14 cellular contexts compared by ENCODE assay signal in genomic region chr1:12477301-12477700, GRCh38.
DNase-seq lines count a peak whose midpoint lies in the region; ATAC-seq, FAIRE-seq and TF ChIP-seq lines count a peak whose summit lies in the region.
"Had no signal": no experiment of that assay in that cellular context is flagged by ENCODE, and none has a peak within 500 bp of the region (broad histone marks: within the 10 kb centered on the region; RNA-seq: fewer than 3 reads in every experiment).

No MANE protein-coding gene starts in this region.

- H3K27ac ChIP-seq in C4-2B = peak overlapping the region; percentile 74; the same call in 1 of the 2 replicates
- H3K27ac ChIP-seq in PC-3 (ENCODE audit: low read length) = peak overlapping the region; percentile 96
- no peak overlapping the region for H3K27ac ChIP-seq in endothelial cell of umbilical vein (ENCODE audit: insufficient read depth, low read depth, low read length)
- H3K27ac ChIP-seq in prostate gland = peak overlapping the region; percentile 76 to 85

- intact Hi-C loops in PC-3 (cut with micrococcal nuclease) (loop anchor here (5.0 kb wide), 2 partner anchors 120 kb away; no protein-coding TSS in a partner anchor), endothelial cell of umbilical vein (cut with micrococcal nuclease) (no loop called here), prostate gland (cut with DNase I) (no loop called here)

- peak overlapping the region; percentile 71 for H3K9ac ChIP-seq in PC-3 (ENCODE audit: low read length)
- H3K9ac ChIP-seq in endothelial cell of umbilical vein (replicated peaks; ENCODE audit: extremely low read depth, insufficient read depth, low read length) = no peak overlapping the region

- H3K36me3 ChIP-seq in PC-3 (ENCODE audit: low read depth, low read length) (peaks cover 17% of the 10 kb centered on the region), endothelial cell of umbilical vein (ENCODE audit: control insufficient read depth in 2 of 2, extremely low read depth in 1 of 2, insufficient read depth in 2 of 2, low read length in 2 of 2) (no peaks in the 10 kb centered on the region), prostate gland (no peaks in the 10 kb centered on the region)

- H3K9me2 ChIP-seq in PC-3 (replicated peaks; ENCODE audit: low read length) = no peaks in the 10 kb centered on the region

- H3K79me2 ChIP-seq in PC-3 (ENCODE audit: low read length) (peaks cover 30% of the 10 kb centered on the region), endothelial cell of umbilical vein (ENCODE audit: control insufficient read depth, insufficient read depth, low read length) (no peaks in the 10 kb centered on the region)

- TF ChIP-seq POLR2A in endothelial cell of umbilical vein (IDR thresholded peaks at IDR 0.05; ENCODE audit: low read depth, low read length) (peak; percentile 6), prostate gland (IDR thresholded peaks at IDR 0.05) (no peak)

- DNase-seq in PC-3 = no peak
- DNase-seq in endothelial cell of umbilical vein (ENCODE audit: low read depth, low spot score) = no peak
- no peak for DNase-seq in prostate gland (ENCODE audit: low spot score)
- DNase-seq in cerebellar nuclear complex (lab: John Stamatoyannopoulos, UW) = no peak
- DNase-seq in dedifferentiated amniotic fluid mesenchymal stem cell (ENCODE audit: extremely low spot score) = no peak
- DNase-seq in NCI-H446 (lab: John Stamatoyannopoulos, UW) = no peak
- DNase-seq: glutamatergic neuron, HCEC 1CT, MM.1S, mucosa of descending colon, NCI-H82 had no signal

- CTCF ChIA-PET in PC-3 (lab: Charles Lee) = no interaction called here
- CTCF ChIA-PET in endothelial cell of umbilical vein (lab: Charles Lee) = interaction anchor here (1.0 to 2.8 kb wide), 5 partner anchors 22 to 142 kb away, joined by 4 to 12 read pairs (median 9); no protein-coding TSS in a partner anchor

- H3K4me3 ChIP-seq in PC-3 (ENCODE audit: low read length) (no peak overlapping the region), endothelial cell of umbilical vein (replicated peaks in 1 of 3; ENCODE audit: insufficient read depth in 1 of 3, low read depth in 1 of 3, low read length in 3 of 3) (no peak overlapping the region), prostate gland (no peak overlapping the region)
- H3K4me3 ChIP-seq: mucosa of descending colon, testis had no signal

- H4K20me1 ChIP-seq in PC-3 (ENCODE audit: low read length) (no peaks in the 10 kb centered on the region), endothelial cell of umbilical vein (replicated peaks; ENCODE audit: control insufficient read depth, extremely low read depth, insufficient read depth, low read length) (no peaks in the 10 kb centered on the region)

- TF ChIP-seq CTCF in C4-2B (conservative IDR thresholded peaks at IDR 0.05) = no peak
- TF ChIP-seq CTCF in PC-3 (conservative IDR thresholded peaks at IDR 0.05; ENCODE audit: low read depth, low read length) = no peak
- TF ChIP-seq CTCF in endothelial cell of umbilical vein (IDR thresholded peaks at IDR 0.05; ENCODE audit: extremely low read depth in 1 of 2, insufficient read depth in 1 of 2, low read depth in 1 of 2, low read length in 2 of 2) = no peak
- TF ChIP-seq CTCF in prostate gland (IDR thresholded peaks at IDR 0.05) = no peak

- FAIRE-seq in endothelial cell of umbilical vein (lab: Jason Lieb, UNC) = no peak

- no TSS peak for BruUV-seq in PC-3 (replicated peaks; lab: Mats Ljungman, UMichigan)
- BruUV-seq in endothelial cell of umbilical vein (replicated peaks; lab: Mats Ljungman, UMichigan) = no TSS peak

- 76% methylated on average over 6 of the region's 6 CpGs for WGBS in prostate gland

- no peaks in the 10 kb centered on the region for H3K9me1 ChIP-seq in endothelial cell of umbilical vein (replicated peaks; ENCODE audit: control insufficient read depth, extremely low read depth, insufficient read depth, low read length)

- H3K9me3 ChIP-seq in PC-3 (ENCODE audit: low read length) (no peaks in the 10 kb centered on the region), endothelial cell of umbilical vein (replicated peaks; ENCODE audit: control insufficient read depth, insufficient read depth, low read length) (no peaks in the 10 kb centered on the region), prostate gland (no peaks in the 10 kb centered on the region)
- H3K9me3 ChIP-seq: mucosa of descending colon, testis had no signal

- H3F3A ChIP-seq in PC-3 (ENCODE audit: low read length, unreplicated experiment) = peaks cover 30% of the 10 kb centered on the region

- POLR2A ChIA-PET in PC-3 (lab: Charles Lee; ENCODE audit: unreplicated experiment) (interaction anchor here (0.5 to 0.9 kb wide), 3 partner anchors 25 to 141 kb away, joined by 3 read pairs; partner anchors contain the start of gene DHRS3), endothelial cell of umbilical vein (lab: Charles Lee) (interaction anchor here (1.4 to 1.8 kb wide), 2 partner anchors 23 to 118 kb away, joined by 4 to 6 read pairs; no protein-coding TSS in a partner anchor)

- H3K27me3 ChIP-seq in PC-3 (ENCODE audit: low read length) (no peaks in the 10 kb centered on the region), endothelial cell of umbilical vein (ENCODE audit: control insufficient read depth in 2 of 2, insufficient read depth in 2 of 2, low read length in 2 of 2) (no peaks in the 10 kb centered on the region), prostate gland (replicated peaks; ENCODE audit: insufficient read depth) (no peaks in the 10 kb centered on the region)
- H3K27me3 ChIP-seq: testis had no signal

- ATAC-seq in PC-3 = no peak
- ATAC-seq in HG02678 (IDR thresholded peaks at IDR 0.05; ENCODE audit: unreplicated experiment) = no peak

- no peak overlapping the region for H2AFZ ChIP-seq in PC-3 (ENCODE audit: low read length)
- no peak overlapping the region for H2AFZ ChIP-seq in endothelial cell of umbilical vein (ENCODE audit: low read depth, low read length)

- dilution Hi-C loops in endothelial cell of umbilical vein (cut with MboI; ENCODE audit: extremely low pct_ligation_motif_present, low sequenced_read_pairs) = no loop called here

- H3K4me1 ChIP-seq in PC-3 (ENCODE audit: insufficient read depth, low read length) (peaks cover 73% of the 10 kb centered on the region), endothelial cell of umbilical vein (ENCODE audit: control insufficient read depth, extremely low read depth, insufficient read depth, low read length) (peaks cover 61% of the 10 kb centered on the region), prostate gland (replicated peaks) (peaks cover 53% of the 10 kb centered on the region)

- peak overlapping the region; percentile 51 for H3K4me2 ChIP-seq in PC-3 (ENCODE audit: low read length)
- H3K4me2 ChIP-seq in endothelial cell of umbilical vein (ENCODE audit: insufficient read depth, low read length) = no peak overlapping the region

TF ChIP-seq in endothelial cell of umbilical vein, 7 proteins besides CTCF, POLR2A, EP300 and RAD21:
- TF ChIP-seq POLR2AphosphoS5 (IDR thresholded peaks at IDR 0.05; ENCODE audit: insufficient read depth, low read depth, low read length) (no peak), MYC (IDR thresholded peaks at IDR 0.05; ENCODE audit: low read depth, low read length) (no peak), EZH2 (IDR thresholded peaks at IDR 0.05; ENCODE audit: borderline replicate concordance, low read depth, low read length, severe bottlenecking) (no peak), JUN (IDR thresholded peaks at IDR 0.05; ENCODE audit: borderline replicate concordance, insufficient read depth, insufficient read length, low read depth) (no peak), GATA2 (IDR thresholded peaks at IDR 0.05; ENCODE audit: insufficient read depth, insufficient read length, low read depth, low read length) (no peak), MAX (IDR thresholded peaks at IDR 0.05; ENCODE audit: insufficient read depth, insufficient read length) (no peak), FOS (IDR thresholded peaks at IDR 0.05; ENCODE audit: borderline replicate concordance, insufficient read depth, low read length) (no peak)
